ENCODE assay signal across 9 cellular contexts in the genomic region with DNA sequence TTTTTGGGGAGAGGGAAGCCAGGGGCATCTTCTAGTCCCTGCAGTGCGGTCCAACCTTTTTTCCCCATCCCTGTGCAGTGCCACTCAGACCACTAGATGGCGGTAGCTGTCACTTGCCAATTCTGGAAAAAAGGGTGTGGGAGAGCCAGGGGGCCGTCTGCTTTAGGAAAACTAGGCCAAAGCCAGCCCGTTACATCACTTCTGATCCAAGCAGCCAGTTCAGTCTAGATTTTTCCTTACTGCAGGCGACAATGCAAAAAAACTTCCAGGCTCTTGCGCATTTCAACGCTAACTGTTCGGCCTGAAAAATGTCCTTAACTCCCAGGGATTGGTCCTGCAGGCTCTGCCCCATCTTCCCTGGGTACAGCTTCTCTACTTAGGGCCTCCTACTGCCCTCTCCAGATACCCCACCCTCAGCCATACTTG.
DNase-seq lines count a peak whose midpoint lies in the region; ATAC-seq and TF ChIP-seq lines count a peak whose summit lies in the region.
"Had no signal": no experiment of that assay in that cellular context is flagged by ENCODE, and none has a peak within 500 bp of the region (broad histone marks: within the 10 kb centered on the region; RNA-seq: fewer than 3 reads in every experiment).

No MANE protein-coding gene starts in this region.

- no peaks in the 10 kb centered on the region for H3K36me3 Mint-ChIP-seq in CD4-positive, alpha-beta memory T cell
- H3K36me3 Mint-ChIP-seq in activated T-helper 1 cell treated with anti-CD3 and anti-CD28 coated beads, Interleukin-12 subunit alpha, Interleukin-12 subunit beta, Interleukin-2, Interleukin-4 antibody, amounts not matched to agents 30 ng/mL and 10 ng/mL and 1 ng/mL, durations not matched to agents 14 hours and 24 hours and 36 hours (ENCODE audit: low read depth), result no peaks in the 10 kb centered on the region
- no peaks in the 10 kb centered on the region for H3K36me3 Mint-ChIP-seq in neural crest cell (ENCODE audit: low read depth)
- H3K36me3 Mint-ChIP-seq: IgD-negative memory B cell had no signal

- ATAC-seq in HG02571 (IDR thresholded peaks at IDR 0.05; ENCODE audit: unreplicated experiment), result no peak

- POLR2A ChIA-PET in CD4-positive, alpha-beta memory T cell (lab: Charles Lee; ENCODE audit: partially characterized antibody), result interaction anchor here (1.6 kb wide), 1 partner anchor 259 kb away, joined by 6 read pairs; no protein-coding TSS in a partner anchor
- POLR2A ChIA-PET in HEK293 (lab: Yijun Ruan, JAX), result no interaction called here

- H3K4me1 ChIP-seq in CD4-positive, alpha-beta memory T cell (ENCODE audit: insufficient read depth, low read length), result no peaks in the 10 kb centered on the region
- peaks cover 15% of the 10 kb centered on the region for H3K4me1 ChIP-seq in HEK293 (ENCODE audit: control insufficient read depth, insufficient read depth, low read length)

- intact Hi-C loops in CD4-positive, alpha-beta memory T cell (cut with micrococcal nuclease), result loop anchor here (1.0 to 5.0 kb wide), 2 partner anchors 259 to 478 kb away; no protein-coding TSS in a partner anchor
- intact Hi-C loops in activated T-helper 1 cell treated with anti-CD3 and anti-CD28 coated beads, Interleukin-12 subunit alpha, Interleukin-12 subunit beta, Interleukin-2, Interleukin-4 antibody, amounts not matched to agents 30 ng/mL and 10 ng/mL and 1 ng/mL, durations not matched to agents 14 hours and 24 hours and 36 hours (cut with micrococcal nuclease), result loop anchor here (1.0 to 10.0 kb wide), 4 partner anchors 259 to 760 kb away; no protein-coding TSS in a partner anchor

- H3K4me1 Mint-ChIP-seq in CD4-positive, alpha-beta memory T cell, result peaks cover 0 to 2% (median 0%) of the 10 kb centered on the region in 4 donors
- H3K4me1 Mint-ChIP-seq in activated T-helper 1 cell treated with anti-CD3 and anti-CD28 coated beads, Interleukin-12 subunit alpha, Interleukin-12 subunit beta, Interleukin-2, Interleukin-4 antibody, amounts not matched to agents 30 ng/mL and 10 ng/mL and 1 ng/mL, durations not matched to agents 14 hours and 24 hours and 36 hours (ENCODE audit: low read depth), result no peaks in the 10 kb centered on the region
- H3K4me1 Mint-ChIP-seq in neural crest cell, result no peaks in the 10 kb centered on the region
- H3K4me1 Mint-ChIP-seq: IgD-negative memory B cell had no signal

- no peak overlapping the region for H3K27ac Mint-ChIP-seq in CD4-positive, alpha-beta memory T cell
- no peak overlapping the region for H3K27ac Mint-ChIP-seq in activated T-helper 1 cell treated with anti-CD3 and anti-CD28 coated beads, Interleukin-12 subunit alpha, Interleukin-12 subunit beta, Interleukin-2, Interleukin-4 antibody, amounts not matched to agents 30 ng/mL and 10 ng/mL and 1 ng/mL, durations not matched to agents 14 hours and 24 hours and 36 hours
- H3K27ac Mint-ChIP-seq in neural crest cell (ENCODE audit: unreplicated experiment), result no peak overlapping the region
- H3K27ac Mint-ChIP-seq: IgD-negative memory B cell had no signal

- DNase-seq in CD4-positive, alpha-beta memory T cell, result peak; percentile 40 to 48 (median 44)
- DNase-seq in NOMO-1 treated with DMSO at 0.1 percent for 48 hours (lab: John Stamatoyannopoulos, UW; ENCODE audit: unreplicated experiment) (peak; percentile 8), fibroblast of the aortic adventitia (ENCODE audit: low read depth) (peak; percentile 86), neural crest cell (ENCODE audit: low read depth, low spot score) (peak; percentile 81), stromal cell of bone marrow (ENCODE audit: low read depth) (peak; percentile 45)
- peak; percentile 2 for DNase-seq in activated T-helper 1 cell treated with anti-CD3 and anti-CD28 coated beads, Interleukin-12 subunit alpha, Interleukin-12 subunit beta, Interleukin-2, Interleukin-4 antibody, amounts not matched to agents 30 ng/mL and 10 ng/mL and 1 ng/mL, durations not matched to agents 14 hours and 24 hours and 36 hours (ENCODE audit: low spot score)

- no peaks in the 10 kb centered on the region for H3K9me3 ChIP-seq in CD4-positive, alpha-beta memory T cell (ENCODE audit: control insufficient read depth in 1 of 2, low read length in 2 of 2)
- no peaks in the 10 kb centered on the region for H3K9me3 ChIP-seq in HEK293 (ENCODE audit: control insufficient read depth, insufficient read depth, low read depth, low read length)

- no peak overlapping the region for H3K27ac ChIP-seq in CD4-positive, alpha-beta memory T cell (ENCODE audit: low read depth, low read length)
- no peak overlapping the region for H3K27ac ChIP-seq in HEK293 (ENCODE audit: extremely low read depth, low read depth, low read length)

- no peaks in the 10 kb centered on the region for H3K27me3 ChIP-seq in CD4-positive, alpha-beta memory T cell (ENCODE audit: insufficient read depth, low read length)

- no peak overlapping the region for H3K4me3 ChIP-seq in CD4-positive, alpha-beta memory T cell (ENCODE audit: low read length in 2 of 2)
- H3K4me3 ChIP-seq in HEK293 (ENCODE audit: low read depth, low read length), result no peak overlapping the region
- H3K4me3 ChIP-seq in fibroblast of the aortic adventitia (ENCODE audit: low read depth, low read length), result no peak overlapping the region

- no peak overlapping the region for H3K4me3 Mint-ChIP-seq in CD4-positive, alpha-beta memory T cell
- H3K4me3 Mint-ChIP-seq in activated T-helper 1 cell treated with anti-CD3 and anti-CD28 coated beads, Interleukin-12 subunit alpha, Interleukin-12 subunit beta, Interleukin-2, Interleukin-4 antibody, amounts not matched to agents 30 ng/mL and 10 ng/mL and 1 ng/mL, durations not matched to agents 14 hours and 24 hours and 36 hours, result no peak overlapping the region
- no peak overlapping the region for H3K4me3 Mint-ChIP-seq in neural crest cell
- H3K4me3 Mint-ChIP-seq: IgD-negative memory B cell had no signal

- no peaks in the 10 kb centered on the region for H3K36me3 ChIP-seq in CD4-positive, alpha-beta memory T cell (ENCODE audit: insufficient read depth, low read length)
- no peaks in the 10 kb centered on the region for H3K36me3 ChIP-seq in HEK293 (ENCODE audit: control insufficient read depth in 2 of 2, insufficient read depth in 1 of 2, low read length in 2 of 2)

- H3K9me3 Mint-ChIP-seq in CD4-positive, alpha-beta memory T cell, result peaks cover 0 to 10% (median 3%) of the 10 kb centered on the region in 8 donors
- H3K9me3 Mint-ChIP-seq in activated T-helper 1 cell treated with anti-CD3 and anti-CD28 coated beads, Interleukin-12 subunit alpha, Interleukin-12 subunit beta, Interleukin-2, Interleukin-4 antibody, amounts not matched to agents 30 ng/mL and 10 ng/mL and 1 ng/mL, durations not matched to agents 14 hours and 24 hours and 36 hours, result no peaks in the 10 kb centered on the region
- peaks cover 3% of the 10 kb centered on the region for H3K9me3 Mint-ChIP-seq in neural crest cell

- H3K27me3 Mint-ChIP-seq in CD4-positive, alpha-beta memory T cell, result peaks cover 39 to 40% of the 10 kb centered on the region in 2 donors
- peaks cover 21% of the 10 kb centered on the region for H3K27me3 Mint-ChIP-seq in activated T-helper 1 cell treated with anti-CD3 and anti-CD28 coated beads, Interleukin-12 subunit alpha, Interleukin-12 subunit beta, Interleukin-2, Interleukin-4 antibody, amounts not matched to agents 30 ng/mL and 10 ng/mL and 1 ng/mL, durations not matched to agents 14 hours and 24 hours and 36 hours (ENCODE audit: insufficient read depth)
- H3K27me3 Mint-ChIP-seq in neural crest cell (ENCODE audit: low read depth), result peaks cover 53% of the 10 kb centered on the region

- TF ChIP-seq CTCF in HEK293 (tag by site-specific recombination; IDR thresholded peaks at IDR 0.05), result peak; percentile 61
- TF ChIP-seq CTCF in fibroblast of the aortic adventitia (IDR thresholded peaks at IDR 0.05; ENCODE audit: insufficient read depth, low read length), result peak; percentile 99
- peak; percentile 96 for TF ChIP-seq CTCF in neural crest cell (conservative IDR thresholded peaks at IDR 0.05)

- CTCF ChIA-PET in CD4-positive, alpha-beta memory T cell (lab: Charles Lee; ENCODE audit: partially characterized antibody), result interaction anchor here (1.0 to 9.5 kb wide), 12 partner anchors 11 to 412 kb away, joined by 3 to 222 read pairs (median 5); no protein-coding TSS in a partner anchor
- CTCF ChIA-PET in HEK293 (lab: Yijun Ruan, JAX), result interaction anchor here (0.7 to 4.4 kb wide), 13 partner anchors 9 to 480 kb away, joined by 3 to 38 read pairs (median 4); no protein-coding TSS in a partner anchor

TF ChIP-seq in HEK293, 187 proteins besides CTCF, POLR2A, EP300 and RAD21:
- TF ChIP-seq ZNF239 (tag by site-specific recombination; IDR thresholded peaks at IDR 0.05) (no peak), IKZF3 (tag by site-specific recombination; IDR thresholded peaks at IDR 0.05) (peak; percentile 53), ZNF354C (tag by site-specific recombination; IDR thresholded peaks at IDR 0.05; ENCODE audit: borderline replicate concordance, low read depth) (no peak), ZNF654 (tag by site-specific recombination; IDR thresholded peaks at IDR 0.05; ENCODE audit: low read depth) (peak; percentile 56), ZNF76 (tag by site-specific recombination; IDR thresholded peaks at IDR 0.05; ENCODE audit: borderline replicate concordance, low read depth) (no peak), ZBTB20 (tag by site-specific recombination; IDR thresholded peaks at IDR 0.05) (no peak)

Comparison
In these comparisons a context has a peak if more than half of its experiments do, and no peak if none do; other contexts are left out.
1. DNase-seq: peak in every context shown above with its lines; median percentile 86 in fibroblast of the aortic adventitia; 81 in neural crest cell; 45 in stromal cell of bone marrow; 44 in CD4-positive, alpha-beta memory T cell; 8 in NOMO-1 treated with DMSO at 0.1 percent for 48 hours; 2 in activated T-helper 1 cell treated with anti-CD3 and anti-CD28 coated beads, Interleukin-12 subunit alpha, Interleukin-12 subunit beta, Interleukin-2, Interleukin-4 antibody, amounts not matched to agents 30 ng/mL and 10 ng/mL and 1 ng/mL, durations not matched to agents 14 hours and 24 hours and 36 hours.